9 cellular contexts compared by ENCODE assay signal in the genomic region with DNA sequence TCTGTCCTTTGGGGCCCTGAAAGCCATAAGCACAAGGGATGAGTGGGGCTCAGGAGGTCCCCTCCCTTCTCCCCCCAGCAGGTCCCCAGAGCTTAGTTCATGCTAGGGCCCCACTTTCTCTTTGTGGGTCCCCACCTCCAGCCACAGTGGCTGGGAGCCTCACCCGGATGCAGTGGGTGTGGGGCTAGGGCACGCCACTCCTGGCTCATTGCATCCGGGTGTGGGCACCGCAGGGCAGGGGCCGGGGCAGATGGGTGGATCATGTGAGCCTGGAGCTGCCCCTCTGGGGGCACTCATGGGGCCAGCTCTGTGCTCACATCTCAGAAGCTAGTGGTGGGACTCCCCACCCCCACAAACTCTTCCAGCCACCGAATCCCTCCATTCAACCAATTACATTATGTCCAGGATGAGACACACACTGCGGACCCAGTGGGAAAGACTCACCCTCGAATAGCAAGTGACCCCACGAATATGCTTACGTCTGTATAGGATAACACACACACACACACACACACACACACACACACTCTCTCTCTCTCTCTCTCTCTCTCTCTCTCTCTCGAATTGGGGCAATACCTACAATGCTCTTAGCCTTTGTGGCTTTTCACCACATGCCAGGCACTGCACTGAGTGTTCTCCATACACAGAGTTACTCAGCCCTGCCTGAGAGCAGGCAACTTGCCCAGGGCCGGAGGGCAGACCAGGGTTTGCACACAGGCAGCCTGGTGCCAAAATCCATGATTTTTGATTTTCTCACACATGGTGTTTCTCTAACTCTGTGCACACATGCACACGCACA. TPM values are rescaled to one million over a fixed set of nuclear protein-coding genes. Genes with fewer than 3 reads are reported as not detected.
DNase-seq lines count a peak whose midpoint lies in the region; ATAC-seq and TF ChIP-seq lines count a peak whose summit lies in the region.
"Had no signal": no experiment of that assay in that cellular context is flagged by ENCODE, and none has a peak within 500 bp of the region (broad histone marks: within the 10 kb centered on the region; RNA-seq: fewer than 3 reads in every experiment).

No MANE protein-coding gene starts in this region.

- H3K27ac ChIP-seq in vagina, result no peak overlapping the region

- intact Hi-C loops in vagina (cut with DNase I), result no loop called here

- TF ChIP-seq CTCF in vagina (IDR thresholded peaks at IDR 0.05), result no peak

- ATAC-seq in memory B cell (ENCODE audit: low read depth) (peak; percentile 70), GM21528 (IDR thresholded peaks at IDR 0.05; ENCODE audit: low FRiP score, unreplicated experiment) (no peak)

- H3K27me3 Mint-ChIP-seq in memory B cell, result no peaks in the 10 kb centered on the region

- H3K4me3 ChIP-seq in adipocyte (ENCODE audit: low read length) (no peak overlapping the region), vagina (no peak overlapping the region)

- no peak for TF ChIP-seq POLR2A in vagina (IDR thresholded peaks at IDR 0.05)

- H3K9me3 Mint-ChIP-seq in memory B cell, result no peaks in the 10 kb centered on the region

- peaks cover 24% of the 10 kb centered on the region for H3K27me3 ChIP-seq in adipocyte (replicated peaks; ENCODE audit: control insufficient read depth, insufficient read depth, low read length)
- no peaks in the 10 kb centered on the region for H3K27me3 ChIP-seq in vagina

- H3K9me3 ChIP-seq in adipocyte (ENCODE audit: control insufficient read depth, low read length) (no peaks in the 10 kb centered on the region), vagina (no peaks in the 10 kb centered on the region)

- no peaks in the 10 kb centered on the region for H3K36me3 Mint-ChIP-seq in memory B cell

- H3K4me1 ChIP-seq in adipocyte (ENCODE audit: control insufficient read depth, insufficient read depth, low read length) (peaks cover 11% of the 10 kb centered on the region), vagina (no peaks in the 10 kb centered on the region)

- H3K36me3 ChIP-seq in adipocyte (ENCODE audit: control insufficient read depth, insufficient read depth, low read length, severe bottlenecking) (no peaks in the 10 kb centered on the region), vagina (no peaks in the 10 kb centered on the region)

- DNase-seq in DMS79 treated with DMSO at 0.1 percent for 48 hours (lab: John Stamatoyannopoulos, UW) (peak; percentile 29), M059J (ENCODE audit: low read depth) (peak; percentile 81), adipocyte (ENCODE audit: low read depth) (peak; percentile 71), memory B cell (ENCODE audit: low spot score in 2 of 2) (no peak), SHP77 (lab: John Stamatoyannopoulos, UW) (no peak), vagina (ENCODE audit: extremely low spot score in 2 of 2) (no peak), NCI-H2107 treated with DMSO at 0.1 percent for 48 hours (lab: John Stamatoyannopoulos, UW; ENCODE audit: unreplicated experiment) (no peak)
- DNase-seq: NK-92 treated with Interleukin-12 subunit alpha and Interleukin-12 subunit beta, amount 100 ng/mL, for 24 hours had no signal

- H3K27ac Mint-ChIP-seq in memory B cell, result no peak overlapping the region

- H3K4me1 Mint-ChIP-seq in memory B cell, result peaks cover 19% of the 10 kb centered on the region

- peak overlapping the region; percentile 49 for H3K4me3 Mint-ChIP-seq in memory B cell

- H3K9ac ChIP-seq in adipocyte (ENCODE audit: low read length), result no peak overlapping the region

RNA-seq across cellular contexts. Expression of gene PHYKPL, which starts 16.8 kb away (rescaled TPM):
- 4.8 and 7.8 TPM in 2 replicates for total RNA-seq in M059J (2014; rRNA removed; shearing (Covaris generic))
- total RNA-seq in vagina, result 77.8 TPM

RNA-seq across cellular contexts. Expression of gene HNRNPAB, which starts 45.1 kb away (rescaled TPM):
- total RNA-seq in M059J (2014; rRNA removed; shearing (Covaris generic)), result 85.0 and 137 TPM in 2 replicates
- 92.6 TPM for total RNA-seq in vagina

Comparison
In these comparisons a context has a peak if more than half of its experiments do, and no peak if none do; other contexts are left out.
1. DNase-seq: peak in DMS79 treated with DMSO at 0.1 percent for 48 hours (single experiment), M059J (single experiment) and adipocyte (single experiment); none in memory B cell (0 of 2), SHP77 (0 of 2), vagina (0 of 2) and NCI-H2107 treated with DMSO at 0.1 percent for 48 hours (single experiment).